In the genomic region with DNA sequence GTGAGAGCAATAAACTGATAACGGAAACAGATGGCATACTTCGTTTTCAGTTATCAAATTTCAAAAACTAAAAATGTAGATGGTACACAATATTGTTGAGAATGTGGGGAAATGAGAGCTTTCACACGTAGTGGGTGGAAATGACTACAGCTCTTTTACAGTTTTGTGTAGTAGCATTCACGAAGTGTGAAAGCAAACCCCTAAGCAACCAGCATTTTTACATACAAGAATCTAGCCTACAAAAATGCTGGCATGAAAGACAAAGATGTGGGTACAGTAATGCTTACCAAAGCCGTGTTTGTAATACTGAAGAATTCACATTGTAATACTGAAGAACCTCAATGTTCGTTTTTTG, we compare ENCODE assay signal across 11 cellular contexts. TPM values are rescaled to one million over a fixed set of nuclear protein-coding genes. Genes with fewer than 3 reads are reported as not detected.
DNase-seq lines count a peak whose midpoint lies in the region; ATAC-seq and TF ChIP-seq lines count a peak whose summit lies in the region.
"Had no signal": no experiment of that assay in that cellular context is flagged by ENCODE, and none has a peak within 500 bp of the region (broad histone marks: within the 10 kb centered on the region; RNA-seq: fewer than 3 reads in every experiment).

No MANE protein-coding gene starts in this region.

- no peak for TF ChIP-seq CTCF in AG04449 (IDR thresholded peaks at IDR 0.05; ENCODE audit: insufficient read depth, low read length, missing control alignments)
- TF ChIP-seq CTCF in HFFc6 (IDR thresholded peaks at IDR 0.05), result no peak
- TF ChIP-seq CTCF in dorsolateral prefrontal cortex (IDR thresholded peaks at IDR 0.05 in 54 of 56, conservative IDR thresholded peaks at IDR 0.05 in 2 of 56; ENCODE audit: low read depth in 1 of 56, partially characterized antibody in 56 of 56), result no peak

- peaks cover 17% of the 10 kb centered on the region for H3K4me1 Mint-ChIP-seq in HFFc6 (ENCODE audit: low read depth)
- peaks cover 9% of the 10 kb centered on the region in 2 donors for H3K4me1 Mint-ChIP-seq in natural killer cell treated with Interleukin-12 subunit alpha and Interleukin-12 subunit beta and Interleukin-15 and Interleukin-18, amount 100 ng/mL, for 72 hours (ENCODE audit: low read depth in 2 of 2)

- H3K27me3 Mint-ChIP-seq in HFFc6 (ENCODE audit: insufficient read depth), result peaks cover 14% of the 10 kb centered on the region
- H3K27me3 Mint-ChIP-seq in natural killer cell treated with Interleukin-12 subunit alpha and Interleukin-12 subunit beta and Interleukin-15 and Interleukin-18, amount 100 ng/mL, for 72 hours, result peaks cover 36 to 51% of the 10 kb centered on the region in 2 donors

- H3K36me3 Mint-ChIP-seq in HFFc6 (ENCODE audit: low read depth), result peaks cover 13% of the 10 kb centered on the region
- peaks cover 6% of the 10 kb centered on the region for H3K36me3 Mint-ChIP-seq in natural killer cell treated with Interleukin-12 subunit alpha and Interleukin-12 subunit beta and Interleukin-15 and Interleukin-18, amount 100 ng/mL, for 72 hours

- H3K27ac Mint-ChIP-seq in HFFc6, result no peak overlapping the region
- no peak overlapping the region for H3K27ac Mint-ChIP-seq in natural killer cell treated with Interleukin-12 subunit alpha and Interleukin-12 subunit beta and Interleukin-15 and Interleukin-18, amount 100 ng/mL, for 72 hours
- H3K27ac Mint-ChIP-seq: progenitor cell of endocrine pancreas had no signal

- DNase-seq in AG04449 (ENCODE audit: low read depth, low spot score) (no peak), HFFc6 (no peak), dorsolateral prefrontal cortex (no peak), NCI-H82 treated with DMSO at 0.1 percent for 48 hours (lab: John Stamatoyannopoulos, UW; ENCODE audit: unreplicated experiment) (no peak)
- no peak for DNase-seq in natural killer cell treated with Interleukin-12 subunit alpha and Interleukin-12 subunit beta and Interleukin-15 and Interleukin-18, amount 100 ng/mL, for 72 hours (ENCODE audit: low spot score)
- DNase-seq in NK-92 treated with Interleukin-12 subunit alpha and Interleukin-12 subunit beta, amount 100 ng/mL, for 24 hours (lab: John Stamatoyannopoulos, UW), result no peak
- DNase-seq: DMS153 had no signal

- no peak for ATAC-seq in natural killer cell treated with Interleukin-12 subunit alpha and Interleukin-12 subunit beta and Interleukin-15 and Interleukin-18, amount 100 ng/mL, for 72 hours
- ATAC-seq in GM18909 (IDR thresholded peaks at IDR 0.05; ENCODE audit: poor library complexity, unreplicated experiment), result no peak
- ATAC-seq in GM21528 (IDR thresholded peaks at IDR 0.05; ENCODE audit: low FRiP score, unreplicated experiment), result no peak
- ATAC-seq: Panc1 had no signal

- H3K27me3 ChIP-seq in dorsolateral prefrontal cortex, result no peaks in the 10 kb centered on the region

- H3K27ac ChIP-seq in dorsolateral prefrontal cortex, result no peak overlapping the region

- peaks cover 7% of the 10 kb centered on the region for H3K9me3 Mint-ChIP-seq in HFFc6
- H3K9me3 Mint-ChIP-seq in natural killer cell treated with Interleukin-12 subunit alpha and Interleukin-12 subunit beta and Interleukin-15 and Interleukin-18, amount 100 ng/mL, for 72 hours, result no peaks in the 10 kb centered on the region

- POLR2A ChIA-PET in AG04449 (lab: Yijun Ruan, JAX), result no interaction called here

- H3K4me3 ChIP-seq in AG04449 (ENCODE audit: low read depth, low read length) (peak overlapping the region; percentile 62), dorsolateral prefrontal cortex (peak overlapping the region; percentile 29 to 79 (median 63))

- intact Hi-C loops in dorsolateral prefrontal cortex (cut with DNase I), result loop anchor here in 1 of 2 donors (10.0 kb wide), 1 partner anchor 114 kb away; a partner anchor contains a TSS

- H3K4me3 Mint-ChIP-seq in HFFc6, result peak overlapping the region; percentile 85
- H3K4me3 Mint-ChIP-seq in natural killer cell treated with Interleukin-12 subunit alpha and Interleukin-12 subunit beta and Interleukin-15 and Interleukin-18, amount 100 ng/mL, for 72 hours, result peak overlapping the region; percentile 70

- CTCF ChIA-PET in AG04449 (lab: Yijun Ruan, JAX), result interaction anchor here (0.6 to 1.8 kb wide), 4 partner anchors 10 to 374 kb away, joined by 3 to 5 read pairs (median 4); no protein-coding TSS in a partner anchor

RNA-seq across cellular contexts. Expression of a gene that starts 6.3 kb away (rescaled TPM):
- total RNA-seq in HFFc6 (2021; fragmentation: NEBNext Ultra II Directional; extraction: Animal tissue kit (Norgen Biotek cat#: 25700)), result 1 to 10 TPM; 5.7 to 9.0 (median 7.9) TPM
- 10 to 100 TPM; 17.2 to 43.0 (median 24.6) TPM for total RNA-seq in dorsolateral prefrontal cortex
- total RNA-seq in natural killer cell treated with Interleukin-12 subunit alpha and Interleukin-12 subunit beta and Interleukin-15 and Interleukin-18, amount 100 ng/mL, for 72 hours, result 1 to 10 TPM; 7.2 to 8.3 TPM

RNA-seq across cellular contexts. Expression of a gene that starts 18.6 kb away (rescaled TPM):
- total RNA-seq in HFFc6 (2021; fragmentation: NEBNext Ultra II Directional; extraction: Animal tissue kit (Norgen Biotek cat#: 25700)), result under 1 TPM in 5 of 6 experiments, not detected in 1; 0.11 to 0.81 (median 0.34) TPM
- 10 to 100 TPM in 119 of 120 experiments, 1 to 10 TPM in 1; 8.4 to 38.1 (median 23.9) TPM for total RNA-seq in dorsolateral prefrontal cortex
- under 1 TPM in 1 of 2 donors, not detected in 1; 0.29 TPM for total RNA-seq in natural killer cell treated with Interleukin-12 subunit alpha and Interleukin-12 subunit beta and Interleukin-15 and Interleukin-18, amount 100 ng/mL, for 72 hours
- total RNA-seq: progenitor cell of endocrine pancreas had no signal

RNA-seq across cellular contexts. Expression of a gene that starts 40.1 kb away (rescaled TPM):
- 1 to 10 TPM in 2 of 6 experiments, under 1 TPM in 4; 0.53 to 3.1 (median 0.81) TPM for total RNA-seq in HFFc6 (2021; fragmentation: NEBNext Ultra II Directional; extraction: Animal tissue kit (Norgen Biotek cat#: 25700))
- 1 to 10 TPM in 109 of 120 experiments, under 1 TPM in 9, not detected in 2; 0.42 to 5.9 (median 2.5) TPM for total RNA-seq in dorsolateral prefrontal cortex
- total RNA-seq in natural killer cell treated with Interleukin-12 subunit alpha and Interleukin-12 subunit beta and Interleukin-15 and Interleukin-18, amount 100 ng/mL, for 72 hours, result 100 to 1,000 TPM in 1 of 2 donors, 10 to 100 TPM in 1; 99.4 to 107 TPM

Comparison
In these comparisons a context has a peak if more than half of its experiments do, and no peak if none do; other contexts are left out.
1. RNA of a gene that starts 18.6 kb away (total RNA-seq): 8.4 to 38.1 TPM in dorsolateral prefrontal cortex; 0.11 to 0.81 TPM in HFFc6 and 0.29 TPM in natural killer cell treated with Interleukin-12 subunit alpha and Interleukin-12 subunit beta and Interleukin-15 and Interleukin-18, amount 100 ng/mL, for 72 hours; every median in the first group is over 4 times any median in the second.
2. RNA of a gene that starts 40.1 kb away (total RNA-seq): 99.4 to 107 TPM in natural killer cell treated with Interleukin-12 subunit alpha and Interleukin-12 subunit beta and Interleukin-15 and Interleukin-18, amount 100 ng/mL, for 72 hours; 0.42 to 5.9 TPM in dorsolateral prefrontal cortex and 0.53 to 3.1 TPM in HFFc6; every median in the first group is over 10 times any median in the second.